In genomic region chr2:62604336-62604735, GRCh38 we compare ENCODE assay signal across 20 cellular contexts.
A peak's percentile ranks its signal among the peaks of the same experiment; 100 is the strongest.
DNase-seq lines count a peak whose midpoint lies in the region; ATAC-seq and TF ChIP-seq lines count a peak whose summit lies in the region.
"Had no signal": no experiment of that assay in that cellular context is flagged by ENCODE, and none has a peak within 500 bp of the region (broad histone marks: within the 10 kb centered on the region; RNA-seq: fewer than 3 reads in every experiment).

No MANE protein-coding gene starts in this region.

- no peak overlapping the region for H3K9ac ChIP-seq in HCT116 (ENCODE audit: low read length)

- BruUV-seq in HCT116 (replicated peaks; lab: Mats Ljungman, UMichigan), result no TSS peak

- H3K4me3 Mint-ChIP-seq in natural killer cell, result no peak overlapping the region
- H3K4me3 Mint-ChIP-seq: activated CD8-positive, alpha-beta T cell treated with anti-CD3 and anti-CD28 coated beads for 36 hours; CD4-positive, alpha-beta memory T cell; T-cell had no signal

- no peak for TF ChIP-seq CTCF in HCT116 (IDR thresholded peaks at IDR 0.05 in 2 of 3, conservative IDR thresholded peaks at IDR 0.05 in 1 of 3; ENCODE audit: borderline replicate concordance in 1 of 3, insufficient read depth in 1 of 3, low read depth in 2 of 3, low read length in 2 of 3)
- no peak for TF ChIP-seq CTCF in RWPE2 (IDR thresholded peaks at IDR 0.05; ENCODE audit: poor library complexity, severe bottlenecking)
- TF ChIP-seq CTCF in foreskin keratinocyte (conservative IDR thresholded peaks at IDR 0.05), result no peak
- no peak for TF ChIP-seq CTCF in natural killer cell (IDR thresholded peaks at IDR 0.05)

- no peak for ATAC-seq in HCT116
- peak; percentile 97 for ATAC-seq in RWPE2 (ENCODE audit: low read depth)
- ATAC-seq in foreskin keratinocyte, result peak; percentile 99
- no peak for ATAC-seq in HG03571 (IDR thresholded peaks at IDR 0.05; ENCODE audit: unreplicated experiment)
- ATAC-seq in natural killer cell, result no peak
- ATAC-seq: activated CD4-positive, CD25-positive, alpha-beta regulatory T cell treated with anti-CD3 and anti-CD28 coated beads, Interleukin-2, amount 50 U/mL, for 24 hours; activated CD8-positive, alpha-beta T cell treated with anti-CD3 and anti-CD28 coated beads for 36 hours; T-cell; upper lobe of right lung had no signal

- TF ChIP-seq POLR2A in HCT116 (IDR thresholded peaks at IDR 0.05; ENCODE audit: borderline replicate concordance, extremely low read depth, insufficient read depth, insufficient read length), result no peak

- H3K9me2 ChIP-seq in HCT116 (ENCODE audit: insufficient read depth), result no peaks in the 10 kb centered on the region

- no peaks in the 10 kb centered on the region for H3K27me3 ChIP-seq in HCT116 (ENCODE audit: insufficient read depth, low read length)
- no peaks in the 10 kb centered on the region for H3K27me3 ChIP-seq in RWPE2 (ENCODE audit: insufficient read depth, poor library complexity, severe bottlenecking)
- H3K27me3 ChIP-seq in foreskin keratinocyte, result no peaks in the 10 kb centered on the region
- H3K27me3 ChIP-seq: adrenal gland, dorsolateral prefrontal cortex, upper lobe of right lung had no signal

- H3K27ac ChIP-seq in HCT116 (ENCODE audit: low read depth, low read length) (no peak overlapping the region), RWPE2 (ENCODE audit: poor library complexity, severe bottlenecking) (peak overlapping the region; percentile 75), foreskin keratinocyte (peak overlapping the region; percentile 21)
- H3K27ac ChIP-seq: adrenal gland, dorsolateral prefrontal cortex, upper lobe of right lung had no signal

- H3K9me3 Mint-ChIP-seq in natural killer cell, result peaks cover 0 to 2% of the 10 kb centered on the region in 2 donors

- peak overlapping the region; percentile 47 for H2AFZ ChIP-seq in HCT116 (ENCODE audit: low read depth, low read length, poor library complexity, severe bottlenecking)

- no peak overlapping the region for H3K4me2 ChIP-seq in HCT116 (ENCODE audit: low read length)

- H3K9me3 ChIP-seq in HCT116 (ENCODE audit: control insufficient read depth in 1 of 2, insufficient read depth in 1 of 2, low read depth in 1 of 2, low read length in 2 of 2), result no peaks in the 10 kb centered on the region
- no peaks in the 10 kb centered on the region for H3K9me3 ChIP-seq in RWPE2 (ENCODE audit: severe bottlenecking)
- H3K9me3 ChIP-seq: adrenal gland, upper lobe of right lung had no signal

- H3K4me3 ChIP-seq in HCT116 (replicated peaks in 1 of 2; ENCODE audit: low read depth in 1 of 2, low read length in 2 of 2) (no peak overlapping the region), RWPE2 (ENCODE audit: severe bottlenecking) (no peak overlapping the region)
- H3K4me3 ChIP-seq: adrenal gland, dorsolateral prefrontal cortex, upper lobe of right lung had no signal

- POLR2A ChIA-PET in HCT116 (lab: Charles Lee), result no interaction called here

- TF ChIP-seq RAD21 in HCT116 (IDR thresholded peaks at IDR 0.05; ENCODE audit: low read depth), result no peak

- H3K36me3 Mint-ChIP-seq in natural killer cell, result no peaks in the 10 kb centered on the region
- H3K36me3 Mint-ChIP-seq: CD4-positive, alpha-beta memory T cell; T-cell had no signal

- H3K79me2 ChIP-seq in HCT116 (ENCODE audit: insufficient read depth, low read length), result no peaks in the 10 kb centered on the region

- no peaks in the 10 kb centered on the region for H3K36me3 ChIP-seq in HCT116 (ENCODE audit: control insufficient read depth in 1 of 2, insufficient read depth in 2 of 2, low read length in 2 of 2)
- no peaks in the 10 kb centered on the region for H3K36me3 ChIP-seq in RWPE2 (ENCODE audit: low read depth)
- H3K36me3 ChIP-seq: adrenal gland, upper lobe of right lung had no signal

- intact Hi-C loops in HCT116 (cut with micrococcal nuclease) (no loop called here), natural killer cell (cut with micrococcal nuclease) (no loop called here)

- no peaks in the 10 kb centered on the region for H4K20me1 ChIP-seq in HCT116 (ENCODE audit: insufficient read depth)

- H3K27ac Mint-ChIP-seq in natural killer cell, result no peak overlapping the region
- H3K27ac Mint-ChIP-seq: activated CD8-positive, alpha-beta T cell treated with anti-CD3 and anti-CD28 coated beads for 36 hours; CD4-positive, alpha-beta memory T cell; progenitor cell of endocrine pancreas; T-cell had no signal

- peaks cover 7 to 35% of the 10 kb centered on the region in 2 donors for H3K27me3 Mint-ChIP-seq in natural killer cell (ENCODE audit: low read depth in 2 of 2)
- H3K27me3 Mint-ChIP-seq: progenitor cell of endocrine pancreas had no signal

- peak; percentile 33 for DNase-seq in COR-L47 (lab: John Stamatoyannopoulos, UW)
- DNase-seq in HCT116 (ENCODE audit: low read depth, low spot score), result no peak
- no peak for DNase-seq in RWPE2 (ENCODE audit: low spot score)
- peak; percentile 97 for DNase-seq in foreskin keratinocyte
- DNase-seq in SW 1271 (lab: John Stamatoyannopoulos, UW), result no peak
- DNase-seq in natural killer cell, result no peak
- DNase-seq: activated CD8-positive, alpha-beta T cell treated with anti-CD3 and anti-CD28 coated beads for 36 hours; activated gamma-delta T cell treated with Interleukin-2 at 50 U/mL for 16 hours; adrenal gland; CD4-positive, alpha-beta memory T cell; dorsolateral prefrontal cortex; NCI-H1417; NCI-H524; SIG-M5; substantia nigra; T-cell; upper lobe of right lung had no signal

- no peaks in the 10 kb centered on the region; a peak in 1 of 4 replicates for H3K4me1 ChIP-seq in HCT116 (ENCODE audit: control insufficient read depth in 1 of 2, insufficient read depth in 2 of 2, low read length in 2 of 2)
- peaks cover 13% of the 10 kb centered on the region for H3K4me1 ChIP-seq in RWPE2 (ENCODE audit: insufficient read depth, poor library complexity, severe bottlenecking)
- peaks cover 11% of the 10 kb centered on the region for H3K4me1 ChIP-seq in foreskin keratinocyte
- H3K4me1 ChIP-seq: adrenal gland, upper lobe of right lung had no signal

- RAD21 ChIA-PET in HCT116 (lab: Charles Lee; ENCODE audit: low non-redundant PET in 1 of 2, low total read pairs in 2 of 2, uncharacterized antibody in 2 of 2, unreplicated experiment in 2 of 2), result no interaction called here

- CTCF ChIA-PET in HCT116 (lab: Charles Lee), result no interaction called here

- H3K4me1 Mint-ChIP-seq in natural killer cell, result no peaks in the 10 kb centered on the region
- H3K4me1 Mint-ChIP-seq: CD4-positive, alpha-beta memory T cell; T-cell had no signal

TF ChIP-seq in HCT116, 20 proteins besides CTCF, POLR2A, EP300 and RAD21:
- TF ChIP-seq ZBTB33 (IDR thresholded peaks at IDR 0.05; ENCODE audit: extremely low read depth, insufficient replicate concordance, low read length) (no peak), SRF (IDR thresholded peaks at IDR 0.05; ENCODE audit: low read depth) (no peak), EZH2phosphoT487 (IDR thresholded peaks at IDR 0.05; ENCODE audit: borderline replicate concordance) (no peak), CBX3 (IDR thresholded peaks at IDR 0.05; ENCODE audit: low read depth) (no peak), TCF7L2 (IDR thresholded peaks at IDR 0.05; ENCODE audit: borderline replicate concordance, extremely low read depth, insufficient read depth, insufficient read length) (no peak), ELF1 (IDR thresholded peaks at IDR 0.05; ENCODE audit: borderline replicate concordance, low read depth) (no peak)
- TF ChIP-seq, protein P1, sequence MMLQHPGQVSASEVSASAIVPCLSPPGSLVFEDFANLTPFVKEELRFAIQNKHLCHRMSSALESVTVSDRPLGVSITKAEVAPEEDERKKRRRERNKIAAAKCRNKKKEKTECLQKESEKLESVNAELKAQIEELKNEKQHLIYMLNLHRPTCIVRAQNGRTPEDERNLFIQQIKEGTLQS (IDR thresholded peaks at IDR 0.05), result no peak

Comparison
In these comparisons a context has a peak if more than half of its experiments do, and no peak if none do; other contexts are left out.
1. DNase-seq: peak in COR-L47 (single experiment) and foreskin keratinocyte (2 of 2); none in HCT116 (single experiment), RWPE2 (single experiment), SW 1271 (0 of 2) and natural killer cell (single experiment).
2. ATAC-seq: peak in RWPE2 (single experiment) and foreskin keratinocyte (single experiment); none in HCT116 (single experiment), HG03571 (single experiment) and natural killer cell (0 of 3).